Comparison of ENCODE assay signal across 8 cellular contexts in the genomic region with DNA sequence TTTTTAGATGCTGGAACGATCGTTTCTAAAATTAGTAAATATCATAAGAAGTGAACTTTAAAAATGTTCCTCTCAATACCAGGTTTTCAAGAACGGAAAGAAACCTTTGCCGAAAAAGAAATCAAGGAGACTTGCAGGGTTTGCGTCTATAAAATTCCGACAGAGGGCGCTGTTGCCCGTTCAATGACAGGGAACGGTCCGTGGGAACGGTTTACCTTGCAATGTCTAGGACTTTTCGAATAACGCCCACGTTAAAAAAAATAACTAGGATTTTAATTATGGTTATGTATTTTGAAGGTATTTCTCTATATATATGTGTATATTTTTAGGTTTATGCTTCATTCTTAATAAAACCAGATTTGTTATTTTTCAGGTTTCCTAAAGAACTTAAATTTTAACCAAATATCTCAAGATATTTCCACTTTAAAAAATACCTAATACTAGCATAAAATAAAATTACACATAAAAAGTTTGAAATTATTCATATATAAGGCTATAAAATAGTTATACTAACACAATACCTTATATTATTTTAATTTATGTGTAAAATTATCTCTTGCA. TPM values are rescaled to one million over a fixed set of nuclear protein-coding genes. Genes with fewer than 3 reads are reported as not detected.
DNase-seq lines count a peak whose midpoint lies in the region; ATAC-seq lines count a peak whose summit lies in the region.

No MANE protein-coding gene starts in this region.

- H3K27me3 ChIP-seq in BLaER1 = peaks cover 43% of the 10 kb centered on the region
- peaks cover 27 to 42% of the 10 kb centered on the region in 2 donors for H3K27me3 ChIP-seq in duodenal mucosa (ENCODE audit: control insufficient read depth in 1 of 2, insufficient read depth in 2 of 2, low read length in 2 of 2)

- peak; percentile 64 for DNase-seq in NCI-H2171 treated with DMSO at 0.1 percent for 48 hours (lab: John Stamatoyannopoulos, UW)
- peak; percentile 31 to 50 for DNase-seq in activated CD4-positive, alpha-beta T cell treated with anti-CD3 and anti-CD28 coated beads for 24 hours (ENCODE audit: low read depth in 2 of 2)
- DNase-seq in lung microvascular endothelial cell (ENCODE audit: low read depth in 2 of 2) = peak; percentile 73 to 78
- DNase-seq in stimulated activated CD8-positive, alpha-beta memory T cell treated with anti-CD3 and anti-CD28 coated beads, Interleukin-12 subunit alpha, Interleukin-12 subunit beta, amount 100 ng/mL, for 1 hour (ENCODE audit: low read depth) = peak; percentile 30

- ATAC-seq in GM18870 (IDR thresholded peaks at IDR 0.05; ENCODE audit: unreplicated experiment) = peak; percentile 66
- ATAC-seq in HG03103 (IDR thresholded peaks at IDR 0.05; ENCODE audit: low read depth, unreplicated experiment) = peak; percentile 69

- H3K36me3 ChIP-seq in BLaER1 (no peaks in the 10 kb centered on the region), duodenal mucosa (ENCODE audit: control insufficient read depth in 1 of 2, insufficient read depth in 2 of 2, low read length in 2 of 2) (no peaks in the 10 kb centered on the region)

- H3K4me3 ChIP-seq in BLaER1 (peak overlapping the region; percentile 57), duodenal mucosa (ENCODE audit: low read depth in 1 of 2, low read length in 2 of 2) (peak overlapping the region; percentile 76 to 81)

- H3K9ac ChIP-seq in BLaER1 (no peak overlapping the region), duodenal mucosa (ENCODE audit: low read depth in 1 of 2, low read length in 2 of 2) (peak overlapping the region in 1 of 2 donors; percentile 23)

- peak overlapping the region; percentile 68 for H3K4me2 ChIP-seq in BLaER1

- H3K9me3 ChIP-seq in BLaER1 = peaks cover 14% of the 10 kb centered on the region
- H3K9me3 ChIP-seq in duodenal mucosa (ENCODE audit: control insufficient read depth in 1 of 2, low read length in 2 of 2) = no peaks in the 10 kb centered on the region

- H3K4me1 ChIP-seq in BLaER1 (no peaks in the 10 kb centered on the region), duodenal mucosa (ENCODE audit: control insufficient read depth in 1 of 2, insufficient read depth in 2 of 2, low read length in 2 of 2) (peaks cover 0 to 2% of the 10 kb centered on the region in 2 donors)

- H4K20me1 ChIP-seq in BLaER1 = no peaks in the 10 kb centered on the region

- H3K27ac ChIP-seq in BLaER1 (no peak overlapping the region), duodenal mucosa (ENCODE audit: low read depth, low read length) (no peak overlapping the region)

RNA-seq across cellular contexts. Expression of a gene that starts 2.5 kb away (rescaled TPM):
- total RNA-seq in lung microvascular endothelial cell = not detected in 2 replicates
